Comparison of ENCODE assay signal across 21 cellular contexts in genomic region chr1:40902634-40902897, GRCh38. TPM values are rescaled to one million over a fixed set of nuclear protein-coding genes. Genes with fewer than 3 reads are reported as not detected.
A peak's percentile ranks its signal among the peaks of the same experiment; 100 is the strongest.
DNase-seq lines count a peak whose midpoint lies in the region; ATAC-seq, FAIRE-seq and TF ChIP-seq lines count a peak whose summit lies in the region.
"Had no signal": no experiment of that assay in that cellular context is flagged by ENCODE, and none has a peak within 500 bp of the region (broad histone marks: within the 10 kb centered on the region; RNA-seq: fewer than 3 reads in every experiment).

No MANE protein-coding gene starts in this region.

- peak overlapping the region; percentile 85 for H4K91ac ChIP-seq in trophoblast cell (ENCODE audit: low read depth, low read length)

- no peaks in the 10 kb centered on the region for H3K27me3 ChIP-seq in Panc1 (ENCODE audit: control insufficient read depth, insufficient read depth, low read length)
- H3K27me3 ChIP-seq in trophoblast cell (ENCODE audit: insufficient read depth, low read length): no peaks in the 10 kb centered on the region
- H3K27me3 ChIP-seq: heart right ventricle, SJCRH30, spleen, uterus had no signal

- TF ChIP-seq RAD21 in A549 (conservative IDR thresholded peaks at IDR 0.05 in 1 of 2, IDR thresholded peaks at IDR 0.05 in 1 of 2): no peak

- H3K4ac ChIP-seq in trophoblast cell (ENCODE audit: low read depth, low read length): peak overlapping the region; percentile 82

- H3K4me2 ChIP-seq in A549: peak overlapping the region; percentile 55
- no peak overlapping the region for H3K4me2 ChIP-seq in trophoblast cell (ENCODE audit: low read length)

- H2AFZ ChIP-seq in trophoblast cell (ENCODE audit: insufficient read depth, low read length, poor library complexity): peak overlapping the region; percentile 79

- TF ChIP-seq POLR2A in A549 (IDR thresholded peaks at IDR 0.05; ENCODE audit: low read length): no peak

- no TSS peak for BruUV-seq in Panc1 (replicated peaks; lab: Mats Ljungman, UMichigan)

- 83% methylated on average over 8 of the region's 8 CpGs for WGBS in A549 (ENCODE audit: missing lambda C conversion rate)
- WGBS in trophoblast cell (ENCODE audit: extremely low coverage, insufficient coverage, insufficient read length): no CpG with 5 or more reads among the region's 8 CpGs

- H4K8ac ChIP-seq in trophoblast cell (ENCODE audit: low read depth, low read length): peak overlapping the region; percentile 76

- H3K4me3 ChIP-seq in A549: no peak overlapping the region
- H3K4me3 ChIP-seq in Panc1 (ENCODE audit: low read depth in 2 of 2, low read length in 2 of 2): no peak overlapping the region
- no peak overlapping the region for H3K4me3 ChIP-seq in trophoblast cell (ENCODE audit: low read depth, low read length)
- H3K4me3 ChIP-seq in kidney (ENCODE audit: low read length in 2 of 2): no peak overlapping the region
- H3K4me3 ChIP-seq: heart right ventricle, SJCRH30, spleen, uterus had no signal

- H2BK12ac ChIP-seq in trophoblast cell (ENCODE audit: low read length): peak overlapping the region; percentile 95

- H3K14ac ChIP-seq in trophoblast cell (ENCODE audit: low read length): peak overlapping the region; percentile 50

- H3K36me3 ChIP-seq in Panc1 (ENCODE audit: control insufficient read depth, insufficient read depth, low read length): no peaks in the 10 kb centered on the region
- no peaks in the 10 kb centered on the region for H3K36me3 ChIP-seq in trophoblast cell (ENCODE audit: control insufficient read depth in 1 of 2, insufficient read depth in 2 of 2, low read length in 2 of 2)
- H3K36me3 ChIP-seq in kidney (ENCODE audit: control insufficient read depth in 1 of 2, insufficient read depth in 2 of 2, low read length in 2 of 2): no peaks in the 10 kb centered on the region
- H3K36me3 ChIP-seq: heart right ventricle, SJCRH30, spleen, uterus had no signal

- H2BK120ac ChIP-seq in trophoblast cell (ENCODE audit: insufficient read depth, low read length, poor library complexity): peak overlapping the region; percentile 96

- peak overlapping the region; percentile 81 to 87 for H3K27ac ChIP-seq in A549
- peak overlapping the region; percentile 74 for H3K27ac ChIP-seq in Panc1 (ENCODE audit: low read length)
- peak overlapping the region; percentile 76 for H3K27ac ChIP-seq in epithelial cell of prostate
- peak overlapping the region; percentile 63 for H3K27ac ChIP-seq in trophoblast cell (ENCODE audit: low read depth, low read length)
- H3K27ac ChIP-seq in kidney (ENCODE audit: low read depth in 2 of 2, low read length in 2 of 2): no peak overlapping the region
- H3K27ac ChIP-seq: C4-2B, SJCRH30, spleen, uterus had no signal

- H2BK5ac ChIP-seq in trophoblast cell (ENCODE audit: low read depth, low read length, poor library complexity): peak overlapping the region; percentile 90

- no peak for TF ChIP-seq EP300 in A549 (IDR thresholded peaks at IDR 0.05)

- no peak for DNase-seq in A549 (ENCODE audit: low read depth in 1 of 2, low spot score in 1 of 2)
- DNase-seq in Panc1 (ENCODE audit: low read depth, low spot score): no peak
- DNase-seq in epithelial cell of prostate (ENCODE audit: low read depth, low spot score): no peak
- no peak for DNase-seq in trophoblast cell
- no peak for DNase-seq in SW480 (ENCODE audit: low spot score)
- no peak for DNase-seq in kidney
- DNase-seq in AG20443 (ENCODE audit: low spot score): no peak
- DNase-seq: 8988T; activated CD4-positive, alpha-beta T cell treated with anti-CD3 and anti-CD28 coated beads, Interleukin-2, amount 50 U/mL, for 48 hours; activated naive CD4-positive, alpha-beta T cell; DMS 273 treated with DMSO at 0.1 percent for 48 hours; heart right ventricle; MM.1S; NCI-H1694; SJCRH30; spleen; stimulated activated CD4-positive, alpha-beta T cell treated with anti-CD3 and anti-CD28 coated beads, Interleukin-4, amount 100 ng/mL, for 4 hours had no signal

- FAIRE-seq in A549 (lab: Jason Lieb, UNC) (no peak), kidney (lab: Jason Lieb, UNC) (no peak)

- POLR2A ChIA-PET in A549 (lab: Yijun Ruan, JAX): no interaction called here
- POLR2A ChIA-PET in Panc1 (lab: Charles Lee): no interaction called here

- peak overlapping the region; percentile 95 for H3K18ac ChIP-seq in trophoblast cell (ENCODE audit: low read length)

- H3K79me2 ChIP-seq in trophoblast cell (ENCODE audit: control insufficient read depth, insufficient read depth, low read length, poor library complexity): peaks cover 7% of the 10 kb centered on the region

- peaks cover 30% of the 10 kb centered on the region for H3K79me1 ChIP-seq in trophoblast cell (ENCODE audit: low read length)

- H3K9ac ChIP-seq in trophoblast cell (ENCODE audit: low read length) (no peak overlapping the region), kidney (ENCODE audit: low read length in 2 of 2) (no peak overlapping the region)

- in situ Hi-C loops in Panc1 (cut with HindIII; ENCODE audit: low pct_unique_long_range_greater_than_20kb, low sequenced_read_pairs): no loop called here

- H3K23ac ChIP-seq in trophoblast cell (ENCODE audit: low read length): no peak overlapping the region

- CTCF ChIA-PET in A549 (lab: Yijun Ruan, JAX) (interaction anchor here (0.8 kb wide), 1 partner anchor 54 kb away, joined by 3 read pairs; no protein-coding TSS in a partner anchor), Panc1 (lab: Charles Lee) (no interaction called here)

- H3K9me3 ChIP-seq in A549: no peaks in the 10 kb centered on the region
- H3K9me3 ChIP-seq in Panc1 (ENCODE audit: control insufficient read depth, insufficient read depth, low read depth, low read length): no peaks in the 10 kb centered on the region
- no peaks in the 10 kb centered on the region for H3K9me3 ChIP-seq in trophoblast cell (ENCODE audit: insufficient read depth, low read depth, low read length)
- H3K9me3 ChIP-seq in kidney (ENCODE audit: control insufficient read depth in 1 of 2, low read length in 2 of 2): no peaks in the 10 kb centered on the region
- H3K9me3 ChIP-seq: heart right ventricle, SJCRH30, spleen, uterus had no signal

- peak overlapping the region; percentile 97 for H2AK5ac ChIP-seq in trophoblast cell (ENCODE audit: low read length)

- intact Hi-C loops in Panc1 (cut with micrococcal nuclease; ENCODE audit: unreplicated experiment): no loop called here
- intact Hi-C loops in kidney (cut with DNase I): no loop called here

- no peak; a peak in 1 of 6 replicates for ATAC-seq in A549
- peak; percentile 6; the same call in 1 of the 2 replicates for ATAC-seq in Panc1
- no peak for ATAC-seq in GM18519 (IDR thresholded peaks at IDR 0.05; ENCODE audit: low FRiP score, unreplicated experiment)
- ATAC-seq: WTC11 had no signal

- H4K12ac ChIP-seq in trophoblast cell (ENCODE audit: low read depth, low read length): peak overlapping the region; percentile 3

- H3K4me1 ChIP-seq in A549 (peaks cover 48% of the 10 kb centered on the region), Panc1 (ENCODE audit: control insufficient read depth, insufficient read depth, low read length) (peaks cover 37% of the 10 kb centered on the region), trophoblast cell (ENCODE audit: control insufficient read depth in 1 of 2, insufficient read depth in 2 of 2, low read length in 2 of 2) (peaks cover 32 to 33% of the 10 kb centered on the region in 2 experiments), kidney (ENCODE audit: control insufficient read depth in 1 of 2, insufficient read depth in 1 of 2, low read depth in 1 of 2, low read length in 2 of 2) (peaks cover 6 to 19% of the 10 kb centered on the region in 2 donors)
- H3K4me1 ChIP-seq: SJCRH30, uterus had no signal

- TF ChIP-seq CTCF in A549 (IDR thresholded peaks at IDR 0.05): no peak
- no peak for TF ChIP-seq CTCF in Panc1 (IDR thresholded peaks at IDR 0.05)
- no peak for TF ChIP-seq CTCF in kidney (IDR thresholded peaks at IDR 0.05; ENCODE audit: borderline replicate concordance, extremely low read depth, insufficient read depth)

TF ChIP-seq in A549, 52 proteins besides CTCF, POLR2A, EP300 and RAD21 (continues in another document):
- no peak for TF ChIP-seq ZC3H11A (IDR thresholded peaks at IDR 0.05)
- no peak for TF ChIP-seq CHD2 (IDR thresholded peaks at IDR 0.05; ENCODE audit: low read length, partially characterized antibody)
- no peak for TF ChIP-seq REST (IDR thresholded peaks at IDR 0.05)
- no peak for TF ChIP-seq GATA3 (IDR thresholded peaks at IDR 0.05; ENCODE audit: borderline replicate concordance)

RNA-seq across cellular contexts. Expression of gene CITED4, which starts 40.4 kb away (rescaled TPM):
- polyA plus RNA-seq in A549 (2011; rRNA removed): 5.8 and 7.1 TPM in 2 replicates
- polyA plus RNA-seq in A549 (2012; cell fraction: cytosol; rRNA removed): 33.9 and 64.1 TPM in 2 replicates
- polyA plus RNA-seq in A549 (2012; cell fraction: nucleus; rRNA removed): 40.5 and 61.4 TPM in 2 replicates
- 23.7 to 33.5 TPM (median 32.2 TPM) in 3 replicates for polyA plus RNA-seq in A549 (2017; fragmentation: RNase III; extraction: RNeasy Plus Mini Kit Qiagen cat#74134 plus additional on column Dnase treatment)
- 4.2 and 9.2 TPM in 2 replicates for polyA minus RNA-seq in A549 (2011; rRNA and poly(A)+ RNA removed)
- 145 TPM for total RNA-seq in Panc1 (2021; ENCODE audit: unreplicated experiment)
- 241 TPM for polyA plus RNA-seq in Panc1 (2012; ENCODE audit: insufficient read length)
- polyA plus RNA-seq in trophoblast cell (2013): 2.7 and 3.4 TPM in 2 replicates
- total RNA-seq in kidney: 78.6 TPM
- polyA plus RNA-seq in kidney (ENCODE audit: insufficient read depth, low read depth, low replicate concordance): 21.7 TPM
- total RNA-seq: SJCRH30 had no signal

Comparison
In these comparisons a context has a peak if more than half of its experiments do, and no peak if none do; other contexts are left out.
1. H3K27ac ChIP-seq: peak in A549 (2 of 2), Panc1 (single experiment), epithelial cell of prostate (single experiment) and trophoblast cell (single experiment); none in kidney (0 of 2).